In the genomic region with DNA sequence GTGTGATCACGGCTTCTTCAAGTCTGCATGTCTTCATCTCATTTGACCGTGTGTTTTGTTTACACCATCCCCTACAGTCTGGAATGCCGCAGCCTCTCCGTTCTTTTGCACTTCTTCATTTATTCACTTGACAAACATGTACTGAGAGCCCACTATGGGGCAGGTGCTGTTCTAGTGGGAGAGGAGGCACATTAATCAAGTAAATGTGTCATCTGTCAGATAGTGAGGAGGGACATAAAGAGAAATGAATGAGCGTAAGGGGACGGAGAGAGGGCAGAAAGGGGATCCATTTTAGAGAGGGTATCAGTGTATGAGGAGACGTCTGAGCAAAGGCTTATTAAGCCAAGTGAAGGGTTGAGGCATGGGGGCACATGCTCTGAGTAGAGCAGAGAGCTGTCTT, we compare ENCODE assay signal across 20 cellular contexts. TPM values are rescaled to one million over a fixed set of nuclear protein-coding genes. Genes with fewer than 3 reads are reported as not detected.
"Had no signal": no experiment of that assay in that cellular context is flagged by ENCODE, and none has a peak within 500 bp of the region (broad histone marks: within the 10 kb centered on the region; RNA-seq: fewer than 3 reads in every experiment).

No MANE protein-coding gene starts in this region.

- H3K9me3 ChIP-seq: SK-N-SH had no signal

- ATAC-seq: Panc1, PC-3, T-cell had no signal

- H3K27ac ChIP-seq: RWPE1 had no signal

- DNase-seq: KBM-7; MV-4-11; NCI-H1048; NCI-H1694 treated with DMSO at 0.1 percent for 48 hours; NCI-H1930; NCI-H2107; NCI-H2227 treated with DMSO at 0.1 percent for 48 hours; NCI-H524; NCI-H526 treated with DMSO at 0.1 percent for 48 hours; NCI-H748 treated with DMSO at 0.1 percent for 48 hours; NK-92 treated with Interleukin-12 subunit alpha and Interleukin-12 subunit beta, amount 100 ng/mL, for 24 hours; PC-3; SHP77; SK-N-SH; SW 1271; T-cell had no signal

RNA-seq across cellular contexts. Expression of gene CECR2, which starts 54.0 kb away (rescaled TPM):
- total RNA-seq: MCF 10A, PC-3 had no signal
- polyA plus RNA-seq: IgD-negative memory B cell, SK-N-SH had no signal
